19 cellular contexts compared by ENCODE assay signal in the genomic region with DNA sequence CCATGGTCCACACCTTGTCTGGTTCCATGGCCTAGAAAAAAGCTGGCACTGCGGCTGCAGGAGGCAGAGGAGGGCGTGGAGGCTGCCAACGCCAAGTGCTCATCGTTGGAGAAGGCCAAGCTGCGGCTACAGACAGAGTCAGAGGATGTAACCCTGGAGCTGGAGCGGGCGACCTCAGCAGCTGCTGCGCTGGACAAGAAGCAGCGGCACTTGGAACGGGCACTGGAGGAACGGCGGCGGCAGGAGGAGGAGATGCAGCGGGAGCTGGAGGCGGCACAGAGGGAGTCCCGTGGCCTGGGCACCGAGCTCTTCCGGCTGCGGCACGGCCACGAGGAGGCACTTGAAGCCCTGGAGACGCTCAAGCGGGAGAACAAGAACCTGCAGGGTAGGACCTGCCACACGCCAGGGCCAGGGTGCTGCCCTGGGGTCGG. TPM values are rescaled to one million over a fixed set of nuclear protein-coding genes. Genes with fewer than 3 reads are reported as not detected.
"Had no signal": no experiment of that assay in that cellular context is flagged by ENCODE, and none has a peak within 500 bp of the region (broad histone marks: within the 10 kb centered on the region; RNA-seq: fewer than 3 reads in every experiment).

No MANE protein-coding gene starts in this region.

- H3K27ac ChIP-seq: body of pancreas, hepatocyte, prostate gland, spleen, stomach had no signal

- H3K4me1 ChIP-seq: body of pancreas, spleen had no signal

- H3K4me3 ChIP-seq: body of pancreas, hepatocyte, prostate gland, spleen, stomach had no signal

- FAIRE-seq: kidney had no signal

- H3K79me2 ChIP-seq: hepatocyte had no signal

- H3K27me3 ChIP-seq: body of pancreas, hepatocyte, spleen, stomach had no signal

- H3K4me2 ChIP-seq: hepatocyte had no signal

- H2AFZ ChIP-seq: hepatocyte had no signal

- H3K9me3 ChIP-seq: body of pancreas, prostate gland, spleen, stomach had no signal

- DNase-seq: activated CD4-positive, alpha-beta T cell treated with anti-CD3 and anti-CD28 coated beads, Interleukin-2, amount 10 ng/mL, durations not matched to agents 24 days and 14 days; activated CD4-positive, CD25-positive, alpha-beta regulatory T cell; activated CD8-positive, alpha-beta memory T cell treated with anti-CD3 and anti-CD28 coated beads, Interleukin-2, amount 50 U/mL, for 4 hours; activated CD8-positive, alpha-beta T cell treated with anti-CD3 and anti-CD28 coated beads, Interleukin-2, amount 10 ng/mL, durations not matched to agents 7 days and 5 days; activated gamma-delta T cell; activated T-cell treated with anti-CD3 and anti-CD28 coated beads, Interleukin-2, amount 50 U/mL, for 72 hours; body of pancreas; cerebellar nuclear complex; natural killer cell; occipital lobe; spleen; stomach; T-helper 2 cell had no signal

- ATAC-seq: activated CD8-positive, alpha-beta T cell treated with anti-CD3 and anti-CD28 coated beads, Interleukin-2, amount 10 ng/mL, durations not matched to agents 7 days and 5 days; activated naive CD4-positive, alpha-beta T cell treated with anti-CD3 and anti-CD28 coated beads, Interleukin-2, amount 50 U/mL, for 72 hours; body of pancreas; natural killer cell; sciatic nerve had no signal

RNA-seq across cellular contexts. Expression of a gene that starts 43.4 kb away (rescaled TPM):
- total RNA-seq: dermis microvascular lymphatic vessel endothelial cell had no signal
